Comparison of ENCODE assay signal across 9 cellular contexts in the genomic region with DNA sequence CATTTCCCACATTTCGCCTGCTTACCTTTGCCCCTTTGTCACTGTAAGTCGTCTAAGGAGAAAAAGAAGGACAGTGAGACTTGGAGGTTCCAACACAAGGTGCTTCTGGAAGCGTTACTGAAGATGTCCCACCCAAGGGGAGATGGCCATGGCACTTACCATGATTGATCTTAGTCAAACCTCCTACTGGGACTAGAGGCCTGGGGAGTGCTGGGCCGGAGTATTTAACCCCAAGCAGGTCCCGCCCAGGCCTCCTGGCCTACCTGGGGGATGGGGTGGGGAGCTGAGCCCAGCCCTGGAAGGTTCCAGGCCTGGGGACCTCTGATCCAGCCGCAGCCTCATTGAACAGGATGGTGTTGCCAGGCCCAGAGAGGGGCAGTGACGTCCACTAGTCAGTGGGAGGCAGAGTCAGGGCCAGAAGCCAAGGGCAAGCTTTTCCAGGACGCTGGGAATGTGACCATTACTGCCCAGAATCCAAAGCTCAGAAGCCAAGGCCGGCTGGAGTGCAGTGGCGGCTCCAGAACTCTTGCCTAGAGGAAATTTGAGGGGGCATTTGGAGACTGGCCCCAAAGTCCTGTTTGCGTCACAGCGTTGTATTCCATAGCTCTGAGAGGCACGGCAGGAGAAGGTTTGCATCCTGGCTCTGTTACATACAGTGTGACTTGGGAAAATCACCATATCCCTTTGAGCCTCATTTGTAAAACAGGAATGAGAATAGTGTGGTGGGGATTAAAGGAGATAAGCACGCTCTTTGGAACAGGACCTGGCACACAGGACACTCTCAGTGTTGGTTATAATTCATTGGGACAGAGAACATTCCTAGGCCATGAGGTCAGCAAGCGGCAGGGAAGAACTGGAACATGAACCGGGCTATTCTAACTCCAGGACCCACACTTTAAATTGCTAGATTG. TPM values are rescaled to one million over a fixed set of nuclear protein-coding genes. Genes with fewer than 3 reads are reported as not detected.
A peak's percentile ranks its signal among the peaks of the same experiment; 100 is the strongest.
DNase-seq lines count a peak whose midpoint lies in the region; ATAC-seq, FAIRE-seq and TF ChIP-seq lines count a peak whose summit lies in the region.
"Had no signal": no experiment of that assay in that cellular context is flagged by ENCODE, and none has a peak within 500 bp of the region (broad histone marks: within the 10 kb centered on the region; RNA-seq: fewer than 3 reads in every experiment).

A gene (minus strand): TSS at position 198 of the 911 bp plus-strand sequence. CDS start 36 bp downstream, at position 162.

- peaks cover 4% of the 10 kb centered on the region for H3K27me3 Mint-ChIP-seq in GM23338 (ENCODE audit: insufficient read depth, low read depth, poor library complexity)

- WGBS in K562 (ENCODE audit: insufficient coverage, low coverage, missing lambda C conversion rate) = 47% methylated on average over 16 of the region's 16 CpGs

- H3K27ac Mint-ChIP-seq in GM23338 = peak within 1 kb of the TSS; percentile 22; the same call in 1 of the 2 replicates

- H3K9me1 ChIP-seq in K562 (ENCODE audit: control insufficient read depth, insufficient read depth, low read length) = no peaks in the 10 kb centered on the region

- H3K9me2 ChIP-seq in GM23338 (ENCODE audit: insufficient read depth) = no peaks in the 10 kb centered on the region

- no peaks in the 10 kb centered on the region for H3K9me3 Mint-ChIP-seq in GM23338

- POLR2A ChIA-PET in K562 (lab: Yijun Ruan, JAX) = interaction anchor here (0.6 kb wide), 1 partner anchor 31 kb away, joined by 3 read pairs; no protein-coding TSS in a partner anchor

- H3K4me3 ChIP-seq in GM23338 (no peak within 1 kb of the TSS), K562 (no peak within 1 kb of the TSS), skeletal muscle cell (ENCODE audit: low read depth, low read length) (no peak within 1 kb of the TSS)

- H3K4me1 ChIP-seq in GM23338 (ENCODE audit: insufficient read depth) (peaks cover 4% of the 10 kb centered on the region; the same call in 1 of the 2 replicates), K562 (replicated peaks in 1 of 2; ENCODE audit: control insufficient read depth in 2 of 2, insufficient read depth in 2 of 2, low read length in 2 of 2) (peaks cover 8 to 14% of the 10 kb centered on the region in 2 experiments; a peak in 4 of 5 replicates)

- no peak for FAIRE-seq in K562 (lab: Jason Lieb, UNC)

- intact Hi-C loops in K562 (cut with micrococcal nuclease) = no loop called here

- no peak for TF ChIP-seq CTCF in GM23338 (conservative IDR thresholded peaks at IDR 0.05; ENCODE audit: low read depth in 2 of 2)
- no peak for TF ChIP-seq CTCF in K562 (IDR thresholded peaks at IDR 0.05 in 2 of 3, conservative IDR thresholded peaks at IDR 0.05 in 1 of 3; ENCODE audit: insufficient read depth in 2 of 3, low read depth in 1 of 3, low read length in 3 of 3)

- H3K9me3 ChIP-seq in K562 (replicated peaks; ENCODE audit: control insufficient read depth, insufficient read depth, low read depth, low read length) = no peaks in the 10 kb centered on the region

- in situ Hi-C loops in K562 (cut with MboI) = no loop called here

- no peak for TF ChIP-seq RAD21 in K562 (CRISPR knock-in tag; conservative IDR thresholded peaks at IDR 0.05 in 1 of 2, IDR thresholded peaks at IDR 0.05 in 1 of 2)

- H2AFZ ChIP-seq in GM23338 (peak within 1 kb of the TSS; percentile 69), K562 (ENCODE audit: low read depth, low read length) (no peak within 1 kb of the TSS)

- H3K36me3 ChIP-seq in GM23338 (ENCODE audit: insufficient read depth) (no peaks in the 10 kb centered on the region), K562 (ENCODE audit: control insufficient read depth, insufficient read depth, low read length) (no peaks in the 10 kb centered on the region)

- H3F3A ChIP-seq in GM23338 (replicated peaks; ENCODE audit: low read depth) = peaks cover 4% of the 10 kb centered on the region; the same call in 1 of the 2 replicates

- H3K9ac ChIP-seq in K562 (ENCODE audit: insufficient read depth in 1 of 2, low read depth in 2 of 2, low read length in 2 of 2) = peak within 1 kb of the TSS in 1 of 2 experiments; percentile 80; a peak in 2 of 4 replicates

- no peak within 1 kb of the TSS for H3K27ac ChIP-seq in GM23338 (ENCODE audit: low read depth)
- no peak within 1 kb of the TSS for H3K27ac ChIP-seq in K562 (ENCODE audit: extremely low read depth, low read depth, low read length)

- DNase-seq in GM23338 (ENCODE audit: low spot score) (peak; percentile 55), K562 (ENCODE audit: extremely low read depth in 1 of 4, low spot score in 3 of 4) (no peak), iPS-NIHi7 (ENCODE audit: extremely low spot score) (peak; percentile 55), skeletal muscle cell (ENCODE audit: low read depth) (peak; percentile 48), NCI-H1092 treated with DMSO at 0.1 percent for 48 hours (lab: John Stamatoyannopoulos, UW) (no peak)
- no peak for DNase-seq in stimulated activated naive CD8-positive, alpha-beta T cell treated with anti-CD3 and anti-CD28 coated beads, Interleukin-15, Interleukin-2, amounts not matched to agents 100 U/mL and 50 U/mL, for 24 hours
- DNase-seq: NCI-H2029 treated with DMSO at 0.1 percent for 48 hours had no signal

- no peak within 1 kb of the TSS; the same call in 2 of the 3 replicates for H3K4me3 Mint-ChIP-seq in GM23338

- H3K36me3 Mint-ChIP-seq in GM23338 (ENCODE audit: low read depth) = no peaks in the 10 kb centered on the region

- CTCF ChIA-PET in K562 (lab: Yijun Ruan, JAX; ENCODE audit: low intra/inter-chr PET ratio) = no interaction called here

- H4K20me1 ChIP-seq in GM23338 (replicated peaks; ENCODE audit: insufficient read depth) (no peaks in the 10 kb centered on the region), K562 (replicated peaks; ENCODE audit: control insufficient read depth, insufficient read depth, low read length) (no peaks in the 10 kb centered on the region)

- no TSS peak for BruUV-seq in K562 (replicated peaks; lab: Mats Ljungman, UMichigan)

- H3K4me2 ChIP-seq in GM23338 (no peak within 1 kb of the TSS), K562 (ENCODE audit: insufficient read depth, low read length) (no peak within 1 kb of the TSS)

- H3K4me1 Mint-ChIP-seq in GM23338 = peaks cover 17% of the 10 kb centered on the region

- TF ChIP-seq POLR2A in K562 (conservative IDR thresholded peaks at IDR 0.05) = no peak

- ATAC-seq in GM23338 (peak; percentile 47), K562 (no peak), HG03095 (IDR thresholded peaks at IDR 0.05; ENCODE audit: unreplicated experiment) (no peak), GM19328 (IDR thresholded peaks at IDR 0.05; ENCODE audit: unreplicated experiment) (no peak)
- no peak for ATAC-seq in stimulated activated naive CD8-positive, alpha-beta T cell treated with anti-CD3 and anti-CD28 coated beads, Interleukin-15, Interleukin-2, amounts not matched to agents 100 U/mL and 50 U/mL, for 24 hours

- TF ChIP-seq EP300 in K562 (IDR thresholded peaks at IDR 0.05; ENCODE audit: low read length) = no peak

- H3K79me2 ChIP-seq in GM23338 (replicated peaks; ENCODE audit: insufficient read depth) = no peaks in the 10 kb centered on the region
- no peaks in the 10 kb centered on the region for H3K79me2 ChIP-seq in K562 (ENCODE audit: control insufficient read depth, insufficient read depth, low read length)

- H3K27me3 ChIP-seq in GM23338 (ENCODE audit: insufficient read depth) = no peaks in the 10 kb centered on the region
- peaks cover 0 to 8% of the 10 kb centered on the region in 2 experiments; a peak in 1 of 5 replicates for H3K27me3 ChIP-seq in K562 (ENCODE audit: control insufficient read depth in 2 of 2, insufficient read depth in 2 of 2, low read length in 2 of 2)

TF ChIP-seq in K562, 482 proteins besides CTCF, POLR2A, EP300 and RAD21 (continues in another document):
- no peak for TF ChIP-seq ZNF165 (CRISPR knock-in tag; IDR thresholded peaks at IDR 0.05; ENCODE audit: borderline replicate concordance)
- no peak for TF ChIP-seq TAF15 (IDR thresholded peaks at IDR 0.05; ENCODE audit: low read depth, low read length)
- no peak for TF ChIP-seq MAFK (IDR thresholded peaks at IDR 0.05; ENCODE audit: low read length)
- no peak for TF ChIP-seq SP2 (IDR thresholded peaks at IDR 0.05; ENCODE audit: extremely low read depth, low read depth, low read length, poor library complexity, severe bottlenecking)
- no peak for TF ChIP-seq GATAD2A (IDR thresholded peaks at IDR 0.05)
- TF ChIP-seq RBFOX2 (IDR thresholded peaks at IDR 0.05; ENCODE audit: low read depth, low read length) = no peak
- TF ChIP-seq SMAD2 (IDR thresholded peaks at IDR 0.05; ENCODE audit: low read depth, low read length) = no peak
- TF ChIP-seq JUND (IDR thresholded peaks at IDR 0.05; ENCODE audit: borderline replicate concordance, low read depth, low read length) = peak; percentile 22; the same call in 1 of the 2 replicates
- no peak for TF ChIP-seq JUND (tag; IDR thresholded peaks at IDR 0.05; ENCODE audit: borderline replicate concordance, low read depth, low read length)

RNA-seq across cellular contexts. Expression of the gene that starts here (rescaled TPM):
- not detected in 2 replicates for total RNA-seq in GM23338 (2014; rRNA removed; shearing (Covaris generic))
- polyA plus RNA-seq in GM23338 (2016; fragmentation: Nextera tagmentation; extraction: Ambion mirVana) (0.21 TPM in 1 of 2 replicates, not detected in the other), K562 (2011; rRNA removed) (0.06 TPM in 1 of 2 replicates, not detected in the other), K562 (2014; fragmentation: Illumina TruSeq; extraction: Trizol) (not detected in 2 replicates), K562 (2014; fragmentation: Nextera tagmentation; extraction: Ambion mirVana) (under 1 TPM; 0.07 TPM), K562 (2014; rRNA removed) (0.09 TPM in 1 of 2 replicates, not detected in the other)
- total RNA-seq in K562 (2011; cell fraction: chromatin; rRNA removed; ENCODE audit: low replicate concordance) = 0.53 TPM in 1 of 2 replicates, not detected in the other
- 0.33 TPM in 1 of 2 replicates, not detected in the other for total RNA-seq in K562 (2011; cell fraction: nucleolus; rRNA removed)
- not detected in 2 replicates for total RNA-seq in K562 (2011; cell fraction: nucleoplasm; rRNA removed)
- total RNA-seq in K562 (2014; rRNA removed) (0.23 TPM in 1 of 2 replicates, not detected in the other), K562 (2014; rRNA removed; fragmentation: Illumina TruSeq; extraction: Trizol) (not detected in 2 replicates), K562 (2015; rRNA removed; fragmentation: Illumina TruSeq; extraction: Trizol) (not detected in 2 replicates), K562 (2021) (0.29 TPM in 2 replicates)
- 0.04 and 0.18 TPM in 2 replicates for polyA plus RNA-seq in K562 (2011; cell fraction: cytosol; rRNA removed)
- not detected in 2 replicates for polyA plus RNA-seq in K562 (2011; cell fraction: nucleus; rRNA removed)
- polyA plus RNA-seq in K562 (2012) = 0.08 and 0.36 TPM in 2 replicates
- 0.53 TPM in 1 of 2 replicates, not detected in the other for polyA minus RNA-seq in K562 (2011; rRNA and poly(A)+ RNA removed)
- polyA minus RNA-seq in K562 (2011; cell fraction: cytosol; rRNA and poly(A)+ RNA removed) = not detected in 2 replicates
- polyA minus RNA-seq in K562 (2011; cell fraction: nucleus; rRNA and poly(A)+ RNA removed) = not detected in 2 replicates

Comparison
In these comparisons a context has a peak if more than half of its experiments do, and no peak if none do; other contexts are left out.
1. Peak in DNase-seq and ATAC-seq in GM23338; RNA of the gene not detected or under 1 TPM.
2. DNase-seq: peak in iPS-NIHi7 (single experiment) and skeletal muscle cell (single experiment); none in K562 (0 of 4), NCI-H1092 treated with DMSO at 0.1 percent for 48 hours (single experiment) and stimulated activated naive CD8-positive, alpha-beta T cell treated with anti-CD3 and anti-CD28 coated beads, Interleukin-15, Interleukin-2, amounts not matched to agents 100 U/mL and 50 U/mL, for 24 hours (single experiment).